Comparison of ENCODE assay signal across 1 cellular context in genomic region chr1:2405588-2406295, GRCh38.
TF ChIP-seq lines count a peak whose summit lies in the region.

No MANE protein-coding gene starts in this region.

TF ChIP-seq in H1, 55 proteins besides CTCF, POLR2A, EP300 and RAD21:
- no peak for TF ChIP-seq CEBPB (IDR thresholded peaks at IDR 0.05; ENCODE audit: low read depth, low read length)
- no peak for TF ChIP-seq SRF (IDR thresholded peaks at IDR 0.05; ENCODE audit: low read depth, low read length)
- no peak for TF ChIP-seq HDAC2 (IDR thresholded peaks at IDR 0.05; ENCODE audit: borderline replicate concordance in 1 of 2, low read depth in 2 of 2, low read length in 2 of 2)
- 0 out of 2 replicates have a peak, but pooled peaks have one; percentile 50 for TF ChIP-seq POLR2AphosphoS5 (IDR thresholded peaks at IDR 0.05; ENCODE audit: low read depth, low read length)
